1 cellular context compared by ENCODE assay signal in the genomic region with DNA sequence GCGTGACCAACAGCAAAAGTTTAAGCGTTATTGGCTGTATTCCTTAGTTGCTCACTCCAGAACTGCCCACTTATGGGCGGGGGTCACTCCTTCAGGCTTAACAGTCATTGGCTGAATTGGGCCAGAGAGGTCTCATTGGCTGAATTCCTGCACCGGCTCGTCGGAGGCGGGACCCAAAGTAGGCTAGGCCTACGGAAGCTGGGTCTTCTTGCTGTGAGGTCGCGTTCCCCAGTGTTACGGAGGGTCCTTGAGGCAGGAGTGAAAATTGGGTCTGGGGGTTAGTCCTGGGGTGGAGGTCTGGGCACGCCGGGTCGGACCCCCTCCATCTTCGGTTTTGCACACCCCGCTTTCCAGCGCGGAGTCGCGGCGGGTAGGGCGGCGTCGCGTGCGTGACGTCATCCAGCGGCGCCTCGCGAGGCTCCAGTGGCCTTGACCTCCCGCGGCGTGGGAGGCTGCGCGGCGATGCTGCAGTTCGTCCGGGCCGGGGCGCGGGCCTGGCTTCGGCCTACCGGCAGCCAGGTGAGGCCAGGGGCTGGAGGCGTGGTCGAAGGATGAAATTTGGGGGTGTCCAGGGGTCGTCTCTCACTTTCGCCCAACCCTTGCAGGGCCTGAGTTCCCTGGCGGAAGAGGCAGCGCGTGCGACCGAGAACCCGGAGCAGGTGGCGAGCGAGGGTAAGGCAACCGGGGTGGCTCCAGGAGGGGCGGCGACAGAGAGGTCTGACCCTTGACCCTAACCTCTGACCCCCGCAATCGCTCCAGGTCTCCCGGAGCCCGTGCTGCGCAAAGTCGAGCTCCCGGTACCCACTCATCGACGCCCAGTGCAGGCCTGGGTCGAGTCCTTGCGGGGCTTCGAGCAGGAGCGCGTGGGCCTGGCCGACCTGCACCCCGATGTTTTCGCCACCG.
A peak's percentile ranks its signal among the peaks of the same experiment; 100 is the strongest.
TF ChIP-seq lines count a peak whose summit lies in the region.

TSS of gene MRPL4 (plus strand) at position 423 of the 903 bp plus-strand sequence. CDS start at position 463, 40 bp downstream.

TF ChIP-seq in H1, 55 proteins besides CTCF, POLR2A, EP300 and RAD21:
- TF ChIP-seq SIRT6 (IDR thresholded peaks at IDR 0.05; ENCODE audit: low read length) (no peak), CEBPB (IDR thresholded peaks at IDR 0.05; ENCODE audit: low read depth, low read length) (no peak), RFX5 (IDR thresholded peaks at IDR 0.05; ENCODE audit: borderline replicate concordance, low read depth, low read length) (no peak), RBBP5 (IDR thresholded peaks at IDR 0.05; ENCODE audit: borderline replicate concordance, low read depth, low read length) (peak; percentile 97), TAF7 (optimal IDR thresholded peaks at IDR 0.05; ENCODE audit: borderline replicate concordance, low read depth, low read length) (peak; percentile 61), SP2 (IDR thresholded peaks at IDR 0.05; ENCODE audit: low read length) (peak; percentile 35; the same call in 1 of the 2 replicates), SP4 (IDR thresholded peaks at IDR 0.05; ENCODE audit: low read length) (0 out of 2 replicates have a peak, but pooled peaks have one; percentile 5), PHF8 (conservative IDR thresholded peaks at IDR 0.05; ENCODE audit: low read depth, low read length) (peak; percentile 90), SAP30 (IDR thresholded peaks at IDR 0.05; ENCODE audit: insufficient read depth, insufficient replicate concordance, low read length) (no peak), KDM4A (IDR thresholded peaks at IDR 0.05; ENCODE audit: low read depth, low read length, severe bottlenecking) (peak; percentile 100), SRF (IDR thresholded peaks at IDR 0.05; ENCODE audit: low read depth, low read length) (peak; percentile 83), KDM5A (IDR thresholded peaks at IDR 0.05; ENCODE audit: low read length) (peak; percentile 91), CHD1 (IDR thresholded peaks at IDR 0.05; ENCODE audit: low read depth, low read length) (no peak), KDM1A (IDR thresholded peaks at IDR 0.05; ENCODE audit: borderline replicate concordance, low read length) (no peak), TBP (IDR thresholded peaks at IDR 0.05; ENCODE audit: low read depth, low read length) (no peak; the same call in 1 of the 2 replicates), CHD2 (IDR thresholded peaks at IDR 0.05; ENCODE audit: low read length) (no peak; the same call in none of the 2 replicates), TCF12 (IDR thresholded peaks at IDR 0.05; ENCODE audit: low read depth, low read length) (no peak), E2F6 (IDR thresholded peaks at IDR 0.05) (peak; percentile 59), TAF1 (IDR thresholded peaks at IDR 0.05; ENCODE audit: low read depth, low read length) (peak; percentile 76; the same call in 1 of the 2 replicates), BCL11A (IDR thresholded peaks at IDR 0.05; ENCODE audit: low read depth in 2 of 2, low read length in 2 of 2) (no peak), ATF3 (IDR thresholded peaks at IDR 0.05; ENCODE audit: insufficient read depth, low read depth, low read length) (peak; percentile 93), BRCA1 (IDR thresholded peaks at IDR 0.05; ENCODE audit: low read depth, low read length) (no peak), CHD7 (IDR thresholded peaks at IDR 0.05; ENCODE audit: insufficient replicate concordance, low read length) (no peak), HDAC6 (IDR thresholded peaks at IDR 0.05; ENCODE audit: low read depth, low read length) (no peak), POLR2AphosphoS5 (IDR thresholded peaks at IDR 0.05; ENCODE audit: low read depth, low read length) (peak; percentile 68), CBX8 (IDR thresholded peaks at IDR 0.05; ENCODE audit: borderline replicate concordance, low read depth, low read length) (no peak), TEAD4 (IDR thresholded peaks at IDR 0.05; ENCODE audit: low read depth, low read length) (0 out of 2 replicates have a peak, but pooled peaks have one; percentile 3), ASH2L (IDR thresholded peaks at IDR 0.05; ENCODE audit: low read length) (peak; percentile 99), GABPA (IDR thresholded peaks at IDR 0.05; ENCODE audit: borderline replicate concordance, insufficient read depth, low read length) (no peak), SUZ12 (IDR thresholded peaks at IDR 0.05; ENCODE audit: low read length) (no peak), BACH1 (IDR thresholded peaks at IDR 0.05; ENCODE audit: low read length) (no peak), ATF2 (IDR thresholded peaks at IDR 0.05; ENCODE audit: low read length) (no peak), CREB1 (IDR thresholded peaks at IDR 0.05) (peak; percentile 99), CBX5 (IDR thresholded peaks at IDR 0.05; ENCODE audit: low read depth, low read length) (no peak), ZNF274 (IDR thresholded peaks at IDR 0.05; ENCODE audit: borderline replicate concordance, extremely low read depth, low read length) (no peak), SIN3A (conservative IDR thresholded peaks at IDR 0.05 in 1 of 2, IDR thresholded peaks at IDR 0.05 in 1 of 2; ENCODE audit: low read depth in 1 of 2, low read length in 2 of 2) (peak in 1 of 2 experiments; percentile 95; a peak in 2 of 4 replicates), CTBP2 (IDR thresholded peaks at IDR 0.05; ENCODE audit: borderline replicate concordance, insufficient read depth, insufficient read length, low read length) (no peak), JUND (IDR thresholded peaks at IDR 0.05; ENCODE audit: low read length) (peak; percentile 90), EGR1 (IDR thresholded peaks at IDR 0.05; ENCODE audit: borderline replicate concordance, low read depth, low read length) (no peak), HDAC2 (IDR thresholded peaks at IDR 0.05; ENCODE audit: borderline replicate concordance in 1 of 2, low read depth in 2 of 2, low read length in 2 of 2) (peak in 1 of 2 experiments; percentile 43; a peak in 1 of 4 replicates), SP1 (IDR thresholded peaks at IDR 0.05; ENCODE audit: low read depth, low read length) (peak; percentile 91), POU5F1 (IDR thresholded peaks at IDR 0.05; ENCODE audit: low read depth, low read length) (no peak)
- TF ChIP-seq, protein P1, sequence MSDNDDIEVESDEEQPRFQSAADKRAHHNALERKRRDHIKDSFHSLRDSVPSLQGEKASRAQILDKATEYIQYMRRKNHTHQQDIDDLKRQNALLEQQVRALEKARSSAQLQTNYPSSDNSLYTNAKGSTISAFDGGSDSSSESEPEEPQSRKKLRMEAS (IDR thresholded peaks at IDR 0.05): peak; percentile 89
- TF ChIP-seq, protein P2, sequence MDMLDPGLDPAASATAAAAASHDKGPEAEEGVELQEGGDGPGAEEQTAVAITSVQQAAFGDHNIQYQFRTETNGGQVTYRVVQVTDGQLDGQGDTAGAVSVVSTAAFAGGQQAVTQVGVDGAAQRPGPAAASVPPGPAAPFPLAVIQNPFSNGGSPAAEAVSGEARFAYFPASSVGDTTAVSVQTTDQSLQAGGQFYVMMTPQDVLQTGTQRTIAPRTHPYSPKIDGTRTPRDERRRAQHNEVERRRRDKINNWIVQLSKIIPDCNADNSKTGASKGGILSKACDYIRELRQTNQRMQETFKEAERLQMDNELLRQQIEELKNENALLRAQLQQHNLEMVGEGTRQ (IDR thresholded peaks at IDR 0.05; ENCODE audit: low read length): no peak
